8 cellular contexts compared by ENCODE assay signal in the genomic region with DNA sequence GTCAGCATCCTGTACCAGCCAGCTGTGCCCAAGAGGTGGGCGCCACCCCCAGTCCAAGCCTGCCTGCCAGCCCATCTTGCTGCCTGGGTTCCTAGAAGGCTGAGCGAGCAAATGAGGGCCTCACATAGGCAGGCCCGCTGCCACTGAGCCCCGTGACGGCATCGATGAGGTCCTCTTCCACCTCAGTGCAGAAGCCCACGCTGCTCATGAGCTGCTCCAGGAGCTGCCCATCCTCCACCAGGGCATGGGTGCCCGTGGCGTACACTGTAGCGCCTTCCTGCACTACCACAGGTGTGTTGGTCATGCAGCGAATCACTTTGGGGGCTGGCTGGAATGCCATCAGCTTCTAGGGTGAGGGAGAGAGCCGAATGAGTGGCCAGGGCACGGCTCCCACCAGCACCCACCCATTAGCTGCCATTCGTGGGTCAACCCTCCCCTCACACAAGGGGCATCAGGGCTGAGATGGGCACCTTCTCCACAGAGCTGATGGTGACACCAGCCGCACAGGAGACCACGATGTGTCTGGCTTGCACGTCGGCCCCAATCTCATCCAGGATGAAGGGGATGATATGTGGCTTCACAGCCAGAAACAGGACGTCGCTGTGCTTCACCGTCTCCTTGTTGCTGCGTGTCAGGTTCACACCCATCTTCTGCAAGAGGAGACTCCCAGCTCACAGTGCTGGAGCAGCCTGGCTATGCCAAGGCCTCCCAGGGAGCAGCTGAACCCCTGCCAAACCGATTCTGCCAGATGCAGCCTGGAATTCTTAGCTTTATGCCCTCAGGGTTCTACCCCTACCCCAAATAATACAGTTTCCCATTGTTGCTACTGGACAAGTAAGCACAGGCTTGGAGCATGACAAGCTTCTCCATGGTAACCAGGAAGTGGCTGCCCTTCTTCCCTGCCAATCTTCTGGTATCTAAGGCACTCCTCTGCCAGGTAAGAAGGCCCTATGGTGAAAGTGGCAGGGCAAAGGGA. TPM values are rescaled to one million over a fixed set of nuclear protein-coding genes. Genes with fewer than 3 reads are reported as not detected.
DNase-seq lines count a peak whose midpoint lies in the region; ATAC-seq and TF ChIP-seq lines count a peak whose summit lies in the region.

No MANE protein-coding gene starts in this region.

- H3K27me3 Mint-ChIP-seq in activated T-helper 17 cell treated with anti-CD3 and anti-CD28 coated beads, Interleukin-2, amount 50 U/mL, for 72 hours, result no peaks in the 10 kb centered on the region

- no peak overlapping the region for H3K27ac Mint-ChIP-seq in activated T-helper 17 cell treated with anti-CD3 and anti-CD28 coated beads, Interleukin-2, amount 50 U/mL, for 72 hours

- ATAC-seq in activated T-helper 17 cell treated with anti-CD3 and anti-CD28 coated beads, Interleukin-2, amount 50 U/mL, for 72 hours (replicated peaks), result no peak
- no peak for ATAC-seq in GM21367 (IDR thresholded peaks at IDR 0.05; ENCODE audit: unreplicated experiment)
- no peak for ATAC-seq in HG03039 (IDR thresholded peaks at IDR 0.05; ENCODE audit: unreplicated experiment)

- DNase-seq in COLO668 (lab: John Stamatoyannopoulos, UW; ENCODE audit: unreplicated experiment) (peak; percentile 21), LNCaP clone FGC (ENCODE audit: low read depth) (peak; percentile 78), mucosa of gallbladder (ENCODE audit: low spot score) (peak; percentile 36), HT-29 (ENCODE audit: low spot score) (no peak), putamen (ENCODE audit: low spot score) (no peak)

- H3K4me3 ChIP-seq in LNCaP clone FGC (ENCODE audit: low read depth, low read length), result peak overlapping the region; percentile 68

- no peak for TF ChIP-seq CTCF in LNCaP clone FGC (IDR thresholded peaks at IDR 0.05; ENCODE audit: control insufficient read depth, extremely low read depth, insufficient read depth)

- peaks cover 58% of the 10 kb centered on the region for H3K36me3 Mint-ChIP-seq in activated T-helper 17 cell treated with anti-CD3 and anti-CD28 coated beads, Interleukin-2, amount 50 U/mL, for 72 hours (ENCODE audit: low read depth)

- peak overlapping the region; percentile 89 for H3K4me3 Mint-ChIP-seq in activated T-helper 17 cell treated with anti-CD3 and anti-CD28 coated beads, Interleukin-2, amount 50 U/mL, for 72 hours

- H3K9me3 Mint-ChIP-seq in activated T-helper 17 cell treated with anti-CD3 and anti-CD28 coated beads, Interleukin-2, amount 50 U/mL, for 72 hours, result no peaks in the 10 kb centered on the region

- peaks cover 7% of the 10 kb centered on the region for H3K4me1 Mint-ChIP-seq in activated T-helper 17 cell treated with anti-CD3 and anti-CD28 coated beads, Interleukin-2, amount 50 U/mL, for 72 hours

RNA-seq across cellular contexts. Expression of a gene that starts 2.0 kb away (rescaled TPM):
- total RNA-seq in activated T-helper 17 cell treated with anti-CD3 and anti-CD28 coated beads, Interleukin-2, amount 50 U/mL, for 72 hours, result 100 to 1,000 TPM in 1 of 2 donors, 10 to 100 TPM in 1; 63.2 to 105 TPM
- total RNA-seq in mucosa of gallbladder, result 71.8 TPM
- 60.6 and 67.4 TPM in 2 replicates for total RNA-seq in HT-29 (2014; rRNA removed; shearing (Covaris generic))

RNA-seq across cellular contexts. Expression of a gene that starts 19.0 kb away (rescaled TPM):
- total RNA-seq in activated T-helper 17 cell treated with anti-CD3 and anti-CD28 coated beads, Interleukin-2, amount 50 U/mL, for 72 hours, result not detected
- 0.23 TPM for total RNA-seq in mucosa of gallbladder
- total RNA-seq in HT-29 (2014; rRNA removed; shearing (Covaris generic)), result not detected in 2 replicates

RNA-seq across cellular contexts. Expression of a gene that starts 33.1 kb away (rescaled TPM):
- total RNA-seq in activated T-helper 17 cell treated with anti-CD3 and anti-CD28 coated beads, Interleukin-2, amount 50 U/mL, for 72 hours, result not detected
- 1.5 TPM for total RNA-seq in mucosa of gallbladder
- total RNA-seq in HT-29 (2014; rRNA removed; shearing (Covaris generic)), result 0.05 and 0.13 TPM in 2 replicates

RNA-seq across cellular contexts. Expression of a gene that starts 39.8 kb away (rescaled TPM):
- 100 to 1,000 TPM in 1 of 2 donors, 10 to 100 TPM in 1; 74.9 to 242 TPM for total RNA-seq in activated T-helper 17 cell treated with anti-CD3 and anti-CD28 coated beads, Interleukin-2, amount 50 U/mL, for 72 hours
- 153 TPM for total RNA-seq in mucosa of gallbladder
- 88.9 and 98.3 TPM in 2 replicates for total RNA-seq in HT-29 (2014; rRNA removed; shearing (Covaris generic))

Comparison
In these comparisons a context has a peak if more than half of its experiments do, and no peak if none do; other contexts are left out.
1. DNase-seq: peak in COLO668 (single experiment), LNCaP clone FGC (single experiment) and mucosa of gallbladder (single experiment); none in HT-29 (single experiment) and putamen (single experiment).